8 cellular contexts compared by ENCODE assay signal in the genomic region with DNA sequence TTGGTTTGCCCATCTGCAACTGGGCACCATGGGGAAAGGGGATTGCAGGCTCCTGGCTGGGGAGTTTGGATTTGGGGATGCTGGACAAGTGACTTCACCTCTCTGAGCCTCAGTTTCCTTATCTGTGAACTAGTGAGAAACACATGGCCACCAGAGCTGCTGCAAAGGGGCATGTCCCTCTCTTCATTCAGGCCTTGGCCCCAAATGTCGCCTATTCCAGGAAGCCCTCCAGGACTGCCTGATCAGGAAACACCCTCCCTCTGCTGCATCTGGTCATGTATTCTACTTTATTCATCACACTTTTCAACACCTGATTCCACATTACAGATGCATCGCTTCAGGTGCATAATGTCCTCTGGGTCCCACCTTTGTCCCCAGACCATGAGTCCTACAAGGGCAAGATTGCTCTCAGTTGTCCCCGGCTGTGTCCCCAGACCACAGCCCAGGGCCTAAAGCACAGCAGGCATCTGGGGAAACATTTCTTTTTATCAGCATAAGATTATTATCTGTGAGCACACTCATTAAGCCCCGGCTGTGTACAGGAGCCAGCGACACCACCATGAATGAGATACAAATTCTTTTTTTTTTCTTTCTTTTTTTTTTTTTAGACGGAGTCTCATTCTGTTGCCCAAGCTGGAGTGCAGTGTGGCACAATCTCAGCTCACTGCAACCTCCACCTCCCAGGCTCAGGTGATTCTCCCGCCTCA. TPM values are rescaled to one million over a fixed set of nuclear protein-coding genes. Genes with fewer than 3 reads are reported as not detected.
DNase-seq lines count a peak whose midpoint lies in the region; ATAC-seq, FAIRE-seq and TF ChIP-seq lines count a peak whose summit lies in the region.

No MANE protein-coding gene starts in this region.

- POLR2A ChIA-PET in H1 (lab: Charles Lee; ENCODE audit: partially characterized antibody) = interaction anchor here (0.6 to 0.7 kb wide), 2 partner anchors 22 to 127 kb away, joined by 3 to 4 read pairs; no protein-coding TSS in a partner anchor

- in situ Hi-C loops in GM13976 (cut with MboI; ENCODE audit: low sequenced_read_pairs, unreplicated experiment) = no loop called here

- H3K14ac ChIP-seq in H1 (ENCODE audit: insufficient read length) = no peak overlapping the region

- no peaks in the 10 kb centered on the region for H3K9me3 ChIP-seq in H1 (ENCODE audit: insufficient read depth in 2 of 2, low read depth in 1 of 2, low read length in 1 of 2)

- H3K18ac ChIP-seq in H1 (ENCODE audit: extremely low read depth, low read length) = no peak overlapping the region

- FAIRE-seq in H1 (lab: Jason Lieb, UNC) = no peak

- no peak for TF ChIP-seq POLR2A in H1 (IDR thresholded peaks at IDR 0.05; ENCODE audit: control extremely low read depth in 1 of 2, low read depth in 2 of 2, low read length in 2 of 2)

- no peaks in the 10 kb centered on the region for H3K79me2 ChIP-seq in H1 (ENCODE audit: control insufficient read depth in 1 of 2, insufficient read depth in 2 of 2, low read length in 2 of 2)

- no peak overlapping the region for H2BK120ac ChIP-seq in H1 (replicated peaks; ENCODE audit: low read depth, low read length)

- no peaks in the 10 kb centered on the region for H4K20me1 ChIP-seq in H1 (replicated peaks in 1 of 2; ENCODE audit: control insufficient read depth in 1 of 2, insufficient read depth in 2 of 2, low read length in 2 of 2)

- no peak overlapping the region for H3K27ac ChIP-seq in H1 (ENCODE audit: low read depth, low read length)

- no peak overlapping the region for H3K23ac ChIP-seq in H1 (ENCODE audit: insufficient read length)

- no peaks in the 10 kb centered on the region for H3K79me1 ChIP-seq in H1 (ENCODE audit: low read depth, low read length)

- DNase-seq in NCI-H69 (lab: John Stamatoyannopoulos, UW) = peak; percentile 64
- DNase-seq in H1 (ENCODE audit: low read depth in 1 of 2, low spot score in 2 of 2) = no peak
- no peak for DNase-seq in skeletal muscle cell (ENCODE audit: low read depth)
- DNase-seq in GM13976 (ENCODE audit: low spot score) = no peak
- DNase-seq in DMS 273 (lab: John Stamatoyannopoulos, UW; ENCODE audit: unreplicated experiment) = no peak
- DNase-seq in NCI-H2081 (lab: John Stamatoyannopoulos, UW) = no peak
- DNase-seq in OCI-M1 (lab: John Stamatoyannopoulos, UW) = no peak

- 90% methylated on average over 7 of the region's 7 CpGs; no CpG with 5 or more reads in 1 of the 2 experiments for WGBS in H1 (ENCODE audit: extremely low coverage in 1 of 2, insufficient coverage in 1 of 2, insufficient read length in 1 of 2, insufficient replicate concordance in 2 of 2, low coverage in 1 of 2, low lambda C conversion rate in 2 of 2, missing lambda C conversion rate in 1 of 2), 2 experiments

- TF ChIP-seq RAD21 in H1 (IDR thresholded peaks at IDR 0.05 in 1 of 2, conservative IDR thresholded peaks at IDR 0.05 in 1 of 2; ENCODE audit: low read depth in 2 of 2, low read length in 2 of 2) = no peak

- H3K36me3 ChIP-seq in H1 (ENCODE audit: control insufficient read depth in 2 of 4, insufficient read depth in 4 of 4, low read length in 3 of 4) = no peaks in the 10 kb centered on the region

- H3K27me3 ChIP-seq in H1 (replicated peaks in 1 of 4; ENCODE audit: control insufficient read depth in 3 of 4, extremely low read depth in 1 of 4, insufficient read depth in 3 of 4, low read length in 3 of 4) = no peaks in the 10 kb centered on the region

- H3K56ac ChIP-seq in H1 (replicated peaks; ENCODE audit: insufficient read length, low read depth, low read length) = no peak overlapping the region

- H2BK5ac ChIP-seq in H1 (ENCODE audit: low read depth, low read length) = 0 out of 2 replicates have a peak overlapping the region, but pooled peaks have one; percentile 35

- TF ChIP-seq EP300 in H1 (IDR thresholded peaks at IDR 0.05; ENCODE audit: borderline replicate concordance in 1 of 2, low read depth in 2 of 2, low read length in 2 of 2) = no peak

- CTCF ChIA-PET in H1 (lab: Charles Lee; ENCODE audit: partially characterized antibody) = interaction anchor here (0.6 to 1.6 kb wide), 5 partner anchors 13 to 279 kb away, joined by 3 to 5 read pairs (median 3); no protein-coding TSS in a partner anchor

- 0 out of 2 replicates have a peak, but pooled peaks cover 2% of the 10 kb centered on the region for H3K23me2 ChIP-seq in H1 (ENCODE audit: low read depth, low read length)

- peak overlapping the region; percentile 65; the same call in 1 of the 2 replicates for H4K8ac ChIP-seq in H1 (ENCODE audit: extremely low read depth, insufficient read depth, low read length)

- no peak overlapping the region for H3K4ac ChIP-seq in H1 (replicated peaks; ENCODE audit: insufficient read length, low read depth, low read length)

- 0 out of 2 replicates have a peak overlapping the region, but pooled peaks have one; percentile 8 for H2AFZ ChIP-seq in H1 (ENCODE audit: low read length)

- H3K4me2 ChIP-seq in H1 (ENCODE audit: insufficient read depth in 1 of 2, low read depth in 2 of 2, low read length in 2 of 2) = peak overlapping the region; percentile 8 to 14; a peak in 2 of 4 replicates

- no peak overlapping the region for H2AK5ac ChIP-seq in H1 (ENCODE audit: low read depth, low read length)

- H3K9ac ChIP-seq in H1 (replicated peaks in 1 of 4; ENCODE audit: extremely low read depth in 1 of 4, low read depth in 3 of 4, low read length in 3 of 4) = no peak overlapping the region

- H4K91ac ChIP-seq in H1 (replicated peaks; ENCODE audit: insufficient read length, low read length) = no peak overlapping the region

- H2BK12ac ChIP-seq in H1 (ENCODE audit: low read depth, low read length) = 0 out of 2 replicates have a peak overlapping the region, but pooled peaks have one; percentile 75

- peaks cover 0 to 3% (median 1%) of the 10 kb centered on the region in 4 experiments; a peak in 2 of 7 replicates for H3K4me1 ChIP-seq in H1 (replicated peaks in 1 of 4; ENCODE audit: control insufficient read depth in 3 of 4, insufficient read depth in 4 of 4, low read length in 3 of 4)

- H3K4me3 ChIP-seq in H1 (ENCODE audit: extremely low read depth in 1 of 4, insufficient read depth in 2 of 4, low read depth in 3 of 4, low read length in 4 of 4) = peak overlapping the region in 1 of 4 experiments; percentile 2; a peak in 1 of 8 replicates
- H3K4me3 ChIP-seq in skeletal muscle cell (ENCODE audit: low read depth, low read length) = peak overlapping the region; percentile 29

- peak overlapping the region; percentile 72; the same call in 1 of the 2 replicates for H2BK15ac ChIP-seq in H1 (ENCODE audit: low read length)

- H2BK20ac ChIP-seq in H1 (ENCODE audit: low read length) = no peak overlapping the region

- TF ChIP-seq CTCF in H1 (IDR thresholded peaks at IDR 0.05; ENCODE audit: control extremely low read depth in 1 of 3, insufficient read depth in 1 of 3, low read depth in 1 of 3, low read length in 3 of 3) (no peak), GM13976 (IDR thresholded peaks at IDR 0.05; ENCODE audit: borderline replicate concordance, control extremely low read depth, extremely low read depth, insufficient read depth, missing control alignments) (no peak)

- ATAC-seq in GM19324 (IDR thresholded peaks at IDR 0.05; ENCODE audit: low FRiP score, unreplicated experiment) = peak; percentile 15

- no peak overlapping the region for H4K5ac ChIP-seq in H1 (ENCODE audit: insufficient read length, low read depth, low read length)

TF ChIP-seq in H1, 55 proteins besides CTCF, POLR2A, EP300 and RAD21:
- TF ChIP-seq TAF1 (IDR thresholded peaks at IDR 0.05; ENCODE audit: low read depth, low read length) (0 out of 2 replicates have a peak, but pooled peaks have one; percentile 8), TAF7 (optimal IDR thresholded peaks at IDR 0.05; ENCODE audit: borderline replicate concordance, low read depth, low read length) (no peak)

RNA-seq across cellular contexts. Expression of gene ARRDC2, which starts 37.5 kb away (rescaled TPM):
- 6.2 and 6.9 TPM in 2 replicates for total RNA-seq in H1 (2021; fragmentation: NEBNext Ultra II Directional; extraction: Animal tissue kit (Norgen Biotek cat#: 25700))
- 5.4 and 5.8 TPM in 2 replicates for polyA plus RNA-seq in H1 (2011; rRNA removed)
- 6.6 TPM for polyA plus RNA-seq in H1 (2011; cell fraction: cytosol; rRNA removed)
- polyA plus RNA-seq in H1 (2011; cell fraction: nucleus; rRNA removed) = 9.2 TPM
- 5.2 to 7.8 TPM (median 5.9 TPM) in 4 replicates for polyA plus RNA-seq in H1 (2012, experiment 1 of 2)
- 4.6 TPM for polyA plus RNA-seq in H1 (2012, experiment 2 of 2)
- polyA plus RNA-seq in H1 (2013, experiment 1 of 2) = 3.4 TPM
- 3.6 TPM for polyA plus RNA-seq in H1 (2013, experiment 2 of 2)
- 2.7 and 6.1 TPM in 2 replicates for polyA minus RNA-seq in H1 (2011; rRNA and poly(A)+ RNA removed)
- polyA minus RNA-seq in H1 (2011; cell fraction: cytosol; rRNA and poly(A)+ RNA removed) = 7.0 TPM
- polyA minus RNA-seq in H1 (2011; cell fraction: nucleus; rRNA and poly(A)+ RNA removed) = 10.7 TPM

RNA-seq across cellular contexts. Expression of gene IL12RB1, which starts 41.3 kb away (rescaled TPM):
- not detected in 2 replicates for total RNA-seq in H1 (2021; fragmentation: NEBNext Ultra II Directional; extraction: Animal tissue kit (Norgen Biotek cat#: 25700))
- polyA plus RNA-seq in H1 (2011; rRNA removed) = 0.03 and 0.06 TPM in 2 replicates
- polyA plus RNA-seq in H1 (2011; cell fraction: cytosol; rRNA removed) = not detected
- not detected for polyA plus RNA-seq in H1 (2011; cell fraction: nucleus; rRNA removed)
- polyA plus RNA-seq in H1 (2012, experiment 1 of 2) = not detected in 4 replicates
- not detected for polyA plus RNA-seq in H1 (2012, experiment 2 of 2)
- not detected for polyA plus RNA-seq in H1 (2013, experiment 1 of 2)
- not detected for polyA plus RNA-seq in H1 (2013, experiment 2 of 2)
- polyA minus RNA-seq in H1 (2011; rRNA and poly(A)+ RNA removed) = not detected in 2 replicates
- not detected for polyA minus RNA-seq in H1 (2011; cell fraction: cytosol; rRNA and poly(A)+ RNA removed)
- polyA minus RNA-seq in H1 (2011; cell fraction: nucleus; rRNA and poly(A)+ RNA removed) = not detected

RNA-seq across cellular contexts. Expression of gene MAST3, which starts 52.1 kb away (rescaled TPM):
- 9.0 TPM in 2 replicates for total RNA-seq in H1 (2021; fragmentation: NEBNext Ultra II Directional; extraction: Animal tissue kit (Norgen Biotek cat#: 25700))
- 3.4 and 5.5 TPM in 2 replicates for polyA plus RNA-seq in H1 (2011; rRNA removed)
- 1.5 TPM for polyA plus RNA-seq in H1 (2011; cell fraction: cytosol; rRNA removed)
- polyA plus RNA-seq in H1 (2011; cell fraction: nucleus; rRNA removed) = 7.7 TPM
- 3.2 to 5.5 TPM (median 4.8 TPM) in 4 replicates for polyA plus RNA-seq in H1 (2012, experiment 1 of 2)
- polyA plus RNA-seq in H1 (2012, experiment 2 of 2) = 3.0 TPM
- polyA plus RNA-seq in H1 (2013, experiment 1 of 2) = 3.4 TPM
- 3.1 TPM for polyA plus RNA-seq in H1 (2013, experiment 2 of 2)
- polyA minus RNA-seq in H1 (2011; rRNA and poly(A)+ RNA removed) = 4.8 and 5.0 TPM in 2 replicates
- 6.1 TPM for polyA minus RNA-seq in H1 (2011; cell fraction: cytosol; rRNA and poly(A)+ RNA removed)
- 7.4 TPM for polyA minus RNA-seq in H1 (2011; cell fraction: nucleus; rRNA and poly(A)+ RNA removed)
